ENCODE assay signal across 14 cellular contexts in genomic region chr10:29150010-29150409, GRCh38.
DNase-seq lines count a peak whose midpoint lies in the region; ATAC-seq and TF ChIP-seq lines count a peak whose summit lies in the region.
"Had no signal": no experiment of that assay in that cellular context is flagged by ENCODE, and none has a peak within 500 bp of the region (broad histone marks: within the 10 kb centered on the region; RNA-seq: fewer than 3 reads in every experiment).

No MANE protein-coding gene starts in this region.

- no peaks in the 10 kb centered on the region for H3K27me3 Mint-ChIP-seq in stimulated activated naive CD8-positive, alpha-beta T cell treated with anti-CD3 and anti-CD28 coated beads, Interleukin-15, amount 100 ng/mL, for 72 hours

- ATAC-seq in psoas muscle (peak; percentile 33 to 73 (median 52)), HG02938 (IDR thresholded peaks at IDR 0.05; ENCODE audit: unreplicated experiment) (no peak)
- ATAC-seq in stimulated activated naive CD8-positive, alpha-beta T cell treated with anti-CD3 and anti-CD28 coated beads, Interleukin-15, amount 100 ng/mL, for 72 hours, result no peak
- ATAC-seq: GM12878, left colon had no signal

- intact Hi-C loops in breast epithelium (cut with DNase I; ENCODE audit: low total_unique reads), result no loop called here
- intact Hi-C loops in psoas muscle (cut with DNase I), result no loop called here
- intact Hi-C loops in transverse colon (cut with DNase I; ENCODE audit: low total_unique reads), result no loop called here

- TF ChIP-seq CTCF in breast epithelium (IDR thresholded peaks at IDR 0.05) (no peak), psoas muscle (IDR thresholded peaks at IDR 0.05) (no peak), transverse colon (IDR thresholded peaks at IDR 0.05) (no peak)

- H3K27ac ChIP-seq in breast epithelium (peak overlapping the region; percentile 18 to 48), psoas muscle (no peak overlapping the region), transverse colon (no peak overlapping the region)

- no peak overlapping the region for H3K27ac Mint-ChIP-seq in stimulated activated naive CD8-positive, alpha-beta T cell treated with anti-CD3 and anti-CD28 coated beads, Interleukin-15, amount 100 ng/mL, for 72 hours
- H3K27ac Mint-ChIP-seq: endodermal cell had no signal

- H3K27me3 ChIP-seq in breast epithelium (no peaks in the 10 kb centered on the region), psoas muscle (ENCODE audit: insufficient read depth in 3 of 3, low read length in 2 of 3) (no peaks in the 10 kb centered on the region), transverse colon (no peaks in the 10 kb centered on the region)

- H3K36me3 ChIP-seq in breast epithelium, result no peaks in the 10 kb centered on the region
- H3K36me3 ChIP-seq in psoas muscle (ENCODE audit: insufficient read depth in 1 of 2, low read depth in 1 of 2), result no peaks in the 10 kb centered on the region
- no peaks in the 10 kb centered on the region for H3K36me3 ChIP-seq in transverse colon

- H3K4me3 Mint-ChIP-seq in stimulated activated naive CD8-positive, alpha-beta T cell treated with anti-CD3 and anti-CD28 coated beads, Interleukin-15, amount 100 ng/mL, for 72 hours, result no peak overlapping the region
- H3K4me3 Mint-ChIP-seq: endodermal cell had no signal

- H3K4me1 ChIP-seq in breast epithelium (no peaks in the 10 kb centered on the region), psoas muscle (peaks cover 7% of the 10 kb centered on the region), transverse colon (no peaks in the 10 kb centered on the region)

- in situ Hi-C loops in transverse colon (cut with MboI; ENCODE audit: low pct_ligation_motif_present in 1 of 4, low pct_unique_long_range_greater_than_20kb in 1 of 4, low sequenced_read_pairs in 3 of 4), result no loop called here

- H3K4me3 ChIP-seq in breast epithelium (no peak overlapping the region), psoas muscle (no peak overlapping the region), transverse colon (no peak overlapping the region)
- H3K4me3 ChIP-seq: GM12878 had no signal

- H3K9me3 ChIP-seq in breast epithelium (no peaks in the 10 kb centered on the region), psoas muscle (no peaks in the 10 kb centered on the region), transverse colon (no peaks in the 10 kb centered on the region)

- TF ChIP-seq EP300 in transverse colon (IDR thresholded peaks at IDR 0.05; ENCODE audit: low read depth), result no peak

- DNase-seq in H4 (ENCODE audit: low spot score) (peak; percentile 49), breast epithelium (ENCODE audit: low spot score in 2 of 2) (peak in 1 of 2 donors; percentile 25), kidney tubule cell (ENCODE audit: low spot score) (peak; percentile 35), psoas muscle (no peak), transverse colon (no peak), iPS-NIHi7 (ENCODE audit: extremely low spot score) (no peak)
- no peak for DNase-seq in stimulated activated naive CD8-positive, alpha-beta T cell treated with anti-CD3 and anti-CD28 coated beads, Interleukin-15, amount 100 ng/mL, for 72 hours
- DNase-seq: activated gamma-delta T cell, endodermal cell, glutamatergic neuron, left colon, NCI-H2029 had no signal

- H3K9me3 Mint-ChIP-seq in stimulated activated naive CD8-positive, alpha-beta T cell treated with anti-CD3 and anti-CD28 coated beads, Interleukin-15, amount 100 ng/mL, for 72 hours, result no peaks in the 10 kb centered on the region
- H3K9me3 Mint-ChIP-seq: endodermal cell had no signal

- H3K4me1 Mint-ChIP-seq in stimulated activated naive CD8-positive, alpha-beta T cell treated with anti-CD3 and anti-CD28 coated beads, Interleukin-15, amount 100 ng/mL, for 72 hours, result no peaks in the 10 kb centered on the region

- WGBS in psoas muscle, 3 donors, result 21 to 30% (median 26%) methylated on average over 5 of the region's 5 CpGs
- WGBS in transverse colon (ENCODE audit: low coverage in 1 of 2), 2 donors, result 70 to 88% methylated on average over 1 to 5 of the region's 5 CpGs

- no peak for TF ChIP-seq POLR2A in breast epithelium (IDR thresholded peaks at IDR 0.05)
- TF ChIP-seq POLR2A in transverse colon (IDR thresholded peaks at IDR 0.05), result no peak

Comparison
In these comparisons a context has a peak if more than half of its experiments do, and no peak if none do; other contexts are left out.
1. DNase-seq: peak in H4 (single experiment) and kidney tubule cell (single experiment); none in psoas muscle (0 of 2), transverse colon (single experiment), stimulated activated naive CD8-positive, alpha-beta T cell treated with anti-CD3 and anti-CD28 coated beads, Interleukin-15, amount 100 ng/mL, for 72 hours (0 of 2) and iPS-NIHi7 (single experiment).
2. H3K27ac ChIP-seq: peak in breast epithelium (2 of 2); none in psoas muscle (single experiment) and transverse colon (0 of 4).
3. ATAC-seq: peak in psoas muscle (4 of 4); none in HG02938 (single experiment) and stimulated activated naive CD8-positive, alpha-beta T cell treated with anti-CD3 and anti-CD28 coated beads, Interleukin-15, amount 100 ng/mL, for 72 hours (single experiment).